ENCODE assay signal across 8 cellular contexts in genomic region chr2:241103176-241103595, GRCh38. TPM values are rescaled to one million over a fixed set of nuclear protein-coding genes. Genes with fewer than 3 reads are reported as not detected.
DNase-seq lines count a peak whose midpoint lies in the region; ATAC-seq lines count a peak whose summit lies in the region.

No MANE protein-coding gene starts in this region.

- H3K4me1 Mint-ChIP-seq in activated CD8-positive, alpha-beta T cell treated with anti-CD3 and anti-CD28 coated beads, Interleukin-2, amount 10 ng/mL, durations not matched to agents 7 days and 5 days (ENCODE audit: low read depth), result peaks cover 41% of the 10 kb centered on the region
- peaks cover 28% of the 10 kb centered on the region for H3K4me1 Mint-ChIP-seq in stimulated activated effector memory CD8-positive, alpha-beta T cell treated with anti-CD3 and anti-CD28 coated beads, Interleukin-12 subunit alpha, Interleukin-12 subunit beta, amount 100 ng/mL, for 72 hours

- peaks cover 15% of the 10 kb centered on the region for H3K36me3 ChIP-seq in iPS-15b (ENCODE audit: control insufficient read depth, insufficient read depth, low read length)

- H3K4me3 Mint-ChIP-seq in activated CD8-positive, alpha-beta T cell treated with anti-CD3 and anti-CD28 coated beads, Interleukin-2, amount 10 ng/mL, durations not matched to agents 7 days and 5 days, result peak overlapping the region; percentile 96
- peak overlapping the region; percentile 88 for H3K4me3 Mint-ChIP-seq in stimulated activated effector memory CD8-positive, alpha-beta T cell treated with anti-CD3 and anti-CD28 coated beads, Interleukin-12 subunit alpha, Interleukin-12 subunit beta, amount 100 ng/mL, for 72 hours

- H3K4me1 ChIP-seq in iPS-15b (ENCODE audit: control insufficient read depth, insufficient read depth, low read length), result no peaks in the 10 kb centered on the region

- H3K9me3 Mint-ChIP-seq in activated CD8-positive, alpha-beta T cell treated with anti-CD3 and anti-CD28 coated beads, Interleukin-2, amount 10 ng/mL, durations not matched to agents 7 days and 5 days (ENCODE audit: insufficient read depth), result no peaks in the 10 kb centered on the region
- H3K9me3 Mint-ChIP-seq in stimulated activated effector memory CD8-positive, alpha-beta T cell treated with anti-CD3 and anti-CD28 coated beads, Interleukin-12 subunit alpha, Interleukin-12 subunit beta, amount 100 ng/mL, for 72 hours, result no peaks in the 10 kb centered on the region

- no peaks in the 10 kb centered on the region for H3K27me3 Mint-ChIP-seq in activated CD8-positive, alpha-beta T cell treated with anti-CD3 and anti-CD28 coated beads, Interleukin-2, amount 10 ng/mL, durations not matched to agents 7 days and 5 days (ENCODE audit: low read depth)

- no peak for ATAC-seq in activated CD8-positive, alpha-beta T cell treated with anti-CD3 and anti-CD28 coated beads, Interleukin-2, amount 10 ng/mL, durations not matched to agents 7 days and 5 days
- ATAC-seq in stimulated activated effector memory CD8-positive, alpha-beta T cell treated with anti-CD3 and anti-CD28 coated beads, Interleukin-12 subunit alpha, Interleukin-12 subunit beta, amount 100 ng/mL, for 72 hours, result no peak
- ATAC-seq in HG03565 (IDR thresholded peaks at IDR 0.05; ENCODE audit: unreplicated experiment), result no peak

- peak overlapping the region; percentile 70 for H3K4me3 ChIP-seq in iPS-15b (ENCODE audit: low read depth, low read length)

- no peaks in the 10 kb centered on the region for H3K9me3 ChIP-seq in iPS-15b (ENCODE audit: control insufficient read depth, insufficient read depth, low read length)

- CTCF ChIA-PET in activated CD8-positive, alpha-beta T cell treated with anti-CD3 and anti-CD28 coated beads, Interleukin-2, amount 10 ng/mL, durations not matched to agents 7 days and 5 days (lab: Charles Lee), result interaction anchor here (1.7 to 1.8 kb wide), 2 partner anchors 25 to 46 kb away, joined by 4 to 7 read pairs; partner anchors contain the start of gene PASK

- POLR2A ChIA-PET in activated CD8-positive, alpha-beta T cell treated with anti-CD3 and anti-CD28 coated beads, Interleukin-2, amount 10 ng/mL, durations not matched to agents 7 days and 5 days (lab: Charles Lee), result no interaction called here

- DNase-seq in NCI-H82 (lab: John Stamatoyannopoulos, UW) (peak; percentile 41), NCI-H82 treated with DMSO at 0.1 percent for 48 hours (lab: John Stamatoyannopoulos, UW; ENCODE audit: unreplicated experiment) (no peak), NCI-H2227 (lab: John Stamatoyannopoulos, UW; ENCODE audit: unreplicated experiment) (no peak), NCI-H1436 treated with DMSO at 0.1 percent for 48 hours (lab: John Stamatoyannopoulos, UW) (no peak)
- no peak for DNase-seq in activated CD8-positive, alpha-beta T cell treated with anti-CD3 and anti-CD28 coated beads, Interleukin-2, amount 10 ng/mL, durations not matched to agents 7 days and 5 days
- no peak for DNase-seq in stimulated activated effector memory CD8-positive, alpha-beta T cell treated with anti-CD3 and anti-CD28 coated beads, Interleukin-12 subunit alpha, Interleukin-12 subunit beta, amount 100 ng/mL, for 72 hours (ENCODE audit: low spot score in 2 of 2)

- no peak overlapping the region for H3K9ac ChIP-seq in iPS-15b (ENCODE audit: low read depth, low read length)

- H3K27me3 ChIP-seq in iPS-15b (ENCODE audit: control insufficient read depth, insufficient read depth, low read length), result no peaks in the 10 kb centered on the region

- peaks cover 26% of the 10 kb centered on the region for H3K36me3 Mint-ChIP-seq in activated CD8-positive, alpha-beta T cell treated with anti-CD3 and anti-CD28 coated beads, Interleukin-2, amount 10 ng/mL, durations not matched to agents 7 days and 5 days (ENCODE audit: low read depth)
- peaks cover 36% of the 10 kb centered on the region for H3K36me3 Mint-ChIP-seq in stimulated activated effector memory CD8-positive, alpha-beta T cell treated with anti-CD3 and anti-CD28 coated beads, Interleukin-12 subunit alpha, Interleukin-12 subunit beta, amount 100 ng/mL, for 72 hours

- peak overlapping the region; percentile 98 for H3K27ac Mint-ChIP-seq in activated CD8-positive, alpha-beta T cell treated with anti-CD3 and anti-CD28 coated beads, Interleukin-2, amount 10 ng/mL, durations not matched to agents 7 days and 5 days
- peak overlapping the region; percentile 97 for H3K27ac Mint-ChIP-seq in stimulated activated effector memory CD8-positive, alpha-beta T cell treated with anti-CD3 and anti-CD28 coated beads, Interleukin-12 subunit alpha, Interleukin-12 subunit beta, amount 100 ng/mL, for 72 hours

RNA-seq across cellular contexts. Expression of gene MTERF4, which starts 1.1 kb away (rescaled TPM):
- 10 to 100 TPM; 24.1 to 26.3 TPM for total RNA-seq in activated CD8-positive, alpha-beta T cell treated with anti-CD3 and anti-CD28 coated beads, Interleukin-2, amount 10 ng/mL, durations not matched to agents 7 days and 5 days

RNA-seq across cellular contexts. Expression of gene PASK, which starts 46.1 kb away (rescaled TPM):
- total RNA-seq in activated CD8-positive, alpha-beta T cell treated with anti-CD3 and anti-CD28 coated beads, Interleukin-2, amount 10 ng/mL, durations not matched to agents 7 days and 5 days, result 10 to 100 TPM; 46.7 to 52.4 TPM

RNA-seq across cellular contexts. Expression of gene PPP1R7, which starts 47.1 kb away (rescaled TPM):
- 10 to 100 TPM; 90.8 to 97.2 TPM for total RNA-seq in activated CD8-positive, alpha-beta T cell treated with anti-CD3 and anti-CD28 coated beads, Interleukin-2, amount 10 ng/mL, durations not matched to agents 7 days and 5 days
